Comparison of ENCODE assay signal across 35 cellular contexts in the genomic region with DNA sequence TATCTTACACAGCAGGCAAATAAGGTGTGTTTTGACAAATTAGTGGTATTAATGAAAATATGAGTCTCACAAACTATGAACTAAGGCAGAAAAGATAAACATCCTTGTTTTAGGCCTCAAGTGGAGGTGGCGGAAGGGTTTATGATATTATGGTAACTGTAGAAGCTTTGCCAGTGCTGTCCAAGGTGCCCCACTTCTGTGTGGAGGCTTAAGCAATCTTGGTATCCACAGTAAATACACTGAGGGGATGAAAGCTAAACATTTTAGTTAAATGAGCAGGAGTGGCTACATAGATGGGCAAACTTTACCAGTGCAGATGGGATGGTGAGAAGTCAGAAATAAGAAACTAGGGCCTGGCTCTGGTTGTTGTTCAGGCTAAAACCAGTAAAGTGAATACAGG.
"Had no signal": no experiment of that assay in that cellular context is flagged by ENCODE, and none has a peak within 500 bp of the region (broad histone marks: within the 10 kb centered on the region; RNA-seq: fewer than 3 reads in every experiment).

No MANE protein-coding gene starts in this region.

- DNase-seq: Karpas-422, Kasumi-1, MG63, MM.1S, MV-4-11, NCI-H1048, NCI-H1092, NCI-H1092 treated with DMSO at 0.1 percent for 48 hours, NCI-H1105, NCI-H1105 treated with DMSO at 0.1 percent for 48 hours, NCI-H1417, NCI-H1417 treated with DMSO at 0.1 percent for 48 hours, NCI-H1436, NCI-H1436 treated with DMSO at 0.1 percent for 48 hours, NCI-H146, NCI-H1694, NCI-H1694 treated with DMSO at 0.1 percent for 48 hours, NCI-H187, NCI-H187 treated with DMSO at 0.1 percent for 48 hours, NCI-H1930, NCI-H2029, NCI-H2029 treated with DMSO at 0.1 percent for 48 hours, NCI-H2081, NCI-H2081 treated with DMSO at 0.1 percent for 48 hours, NCI-H2107, NCI-H2171, NCI-H2171 treated with DMSO at 0.1 percent for 48 hours, NCI-H2227 treated with DMSO at 0.1 percent for 48 hours, NCI-H226, NCI-H345, NCI-H446, NCI-H446 treated with DMSO at 0.1 percent for 48 hours, NCI-H510A, NCI-H510A treated with DMSO at 0.1 percent for 48 hours, NCI-H524 had no signal

- H3K4me3 ChIP-seq: MG63 had no signal

- H3K9me3 ChIP-seq: MG63 had no signal

- H3K27me3 ChIP-seq: MG63 had no signal
